9 cellular contexts compared by ENCODE assay signal in genomic region chr14:68789002-68789797, GRCh38. TPM values are rescaled to one million over a fixed set of nuclear protein-coding genes. Genes with fewer than 3 reads are reported as not detected.
DNase-seq lines count a peak whose midpoint lies in the region; ATAC-seq, FAIRE-seq and TF ChIP-seq lines count a peak whose summit lies in the region.
"Had no signal": no experiment of that assay in that cellular context is flagged by ENCODE, and none has a peak within 500 bp of the region (broad histone marks: within the 10 kb centered on the region; RNA-seq: fewer than 3 reads in every experiment).

No MANE protein-coding gene starts in this region.

- H3K27ac ChIP-seq in gastroesophageal sphincter (peak overlapping the region; percentile 98 to 100 (median 100)), thoracic aorta (peak overlapping the region; percentile 99 to 100)

- H3K9me3 ChIP-seq in gastroesophageal sphincter: no peaks in the 10 kb centered on the region
- no peaks in the 10 kb centered on the region for H3K9me3 ChIP-seq in thoracic aorta

- H3K4me1 ChIP-seq in gastroesophageal sphincter (peaks cover 0 to 48% (median 10%) of the 10 kb centered on the region in 3 donors), thoracic aorta (ENCODE audit: control insufficient read depth in 1 of 2, low read depth in 2 of 2) (peaks cover 14 to 47% of the 10 kb centered on the region in 2 donors)

- H3K36me3 ChIP-seq in gastroesophageal sphincter (peaks cover 0 to 51% of the 10 kb centered on the region in 2 donors), thoracic aorta (peaks cover 19% of the 10 kb centered on the region)

- no peaks in the 10 kb centered on the region for H3K27me3 ChIP-seq in gastroesophageal sphincter
- H3K27me3 ChIP-seq in thoracic aorta (replicated peaks; ENCODE audit: insufficient read depth): no peaks in the 10 kb centered on the region

- no peak overlapping the region for H3K4me3 ChIP-seq in Jurkat, Clone E6-1 (ENCODE audit: low read length)
- H3K4me3 ChIP-seq in gastroesophageal sphincter (peak overlapping the region; percentile 65 to 87), thoracic aorta (peak overlapping the region; percentile 96)

- no peak for TF ChIP-seq EP300 in gastroesophageal sphincter (IDR thresholded peaks at IDR 0.05)

- in situ Hi-C loops in SK-MEL-5 (cut with HindIII; ENCODE audit: low pct_unique_long_range_greater_than_20kb, low sequenced_read_pairs): no loop called here

- DNase-seq in D721Med (ENCODE audit: insufficient read length, low spot score) (peak; percentile 66), SK-MEL-5 (ENCODE audit: low read depth, low spot score) (peak; percentile 82), nucleus accumbens (lab: John Stamatoyannopoulos, UW) (peak in 48 of 56 donors; percentile 24 to 89 (median 62)), thoracic aorta (ENCODE audit: low spot score) (no peak), NCI-H2196 treated with DMSO at 0.1 percent for 48 hours (lab: John Stamatoyannopoulos, UW; ENCODE audit: unreplicated experiment) (no peak)
- peak; percentile 71 for DNase-seq in Jurkat, Clone E6-1 (ENCODE audit: low read depth, low spot score)
- peak; percentile 87 for DNase-seq in activated naive CD4-positive, alpha-beta T cell treated with Interleukin-2 at 50 U/mL for 16 hours

- TF ChIP-seq POLR2A in gastroesophageal sphincter (IDR thresholded peaks at IDR 0.05): no peak

- FAIRE-seq in D721Med (lab: Jason Lieb, UNC): no peak
- FAIRE-seq: TTC549 had no signal

- peak; percentile 84 for TF ChIP-seq CTCF in D721Med (IDR thresholded peaks at IDR 0.05; ENCODE audit: insufficient read depth, missing control alignments)
- TF ChIP-seq CTCF in gastroesophageal sphincter (IDR thresholded peaks at IDR 0.05): peak in 3 of 4 experiments; percentile 72 to 83 (median 74)
- peak; percentile 62 for TF ChIP-seq CTCF in thoracic aorta (IDR thresholded peaks at IDR 0.05)

- 0% methylated on average over 10 to 11 of the region's 14 CpGs for WGBS in gastroesophageal sphincter (ENCODE audit: low coverage in 1 of 2), 2 donors

- ATAC-seq in gastroesophageal sphincter (peak; percentile 16), thoracic aorta (ENCODE audit: insufficient number of reproducible peaks, low FRiP score, low read depth) (no peak)

RNA-seq across cellular contexts. Expression of gene ZFP36L1, which starts 3.7 kb away (rescaled TPM):
- polyA plus RNA-seq in Jurkat, Clone E6-1 (2012; ENCODE audit: insufficient read depth, insufficient read length): 23.3 TPM
- total RNA-seq in SK-MEL-5 (2014; rRNA removed; shearing (Covaris generic)): 7.8 and 9.0 TPM in 2 replicates
- 88.4 and 118 TPM in 2 replicates for polyA plus RNA-seq in SK-MEL-5 (2015; cell fraction: cytosol; rRNA removed)
- 53.5 and 118 TPM in 2 replicates for polyA plus RNA-seq in SK-MEL-5 (2015; cell fraction: nucleus; rRNA removed)
- total RNA-seq in gastroesophageal sphincter: 100 to 1,000 TPM; 154 to 451 (median 280) TPM
- total RNA-seq in thoracic aorta: 100 to 1,000 TPM; 233 to 326 TPM

Comparison
In these comparisons a context has a peak if more than half of its experiments do, and no peak if none do; other contexts are left out.
1. DNase-seq: peak in D721Med (single experiment), Jurkat, Clone E6-1 (single experiment), SK-MEL-5 (single experiment), activated naive CD4-positive, alpha-beta T cell treated with Interleukin-2 at 50 U/mL for 16 hours (single experiment) and nucleus accumbens (48 of 56); none in thoracic aorta (single experiment) and NCI-H2196 treated with DMSO at 0.1 percent for 48 hours (single experiment).
2. RNA of gene ZFP36L1, which starts 3.7 kb away (total RNA-seq): 233 to 326 TPM in thoracic aorta and 154 to 451 TPM in gastroesophageal sphincter; 7.8 to 9.0 TPM in SK-MEL-5; every median in the first group is over 10 times any median in the second.
3. Peak in every context shown above with its lines, with median percentiles within 50 percentile points of each other: CTCF ChIP-seq.